In genomic region chr1:48493970-48494769, GRCh38 we compare ENCODE assay signal across 1 cellular context.
TF ChIP-seq lines count a peak whose summit lies in the region.

No MANE protein-coding gene starts in this region.

TF ChIP-seq in GM23338, 12 proteins besides CTCF, POLR2A, EP300 and RAD21 (continued from another document):
- TF ChIP-seq, protein P1, sequence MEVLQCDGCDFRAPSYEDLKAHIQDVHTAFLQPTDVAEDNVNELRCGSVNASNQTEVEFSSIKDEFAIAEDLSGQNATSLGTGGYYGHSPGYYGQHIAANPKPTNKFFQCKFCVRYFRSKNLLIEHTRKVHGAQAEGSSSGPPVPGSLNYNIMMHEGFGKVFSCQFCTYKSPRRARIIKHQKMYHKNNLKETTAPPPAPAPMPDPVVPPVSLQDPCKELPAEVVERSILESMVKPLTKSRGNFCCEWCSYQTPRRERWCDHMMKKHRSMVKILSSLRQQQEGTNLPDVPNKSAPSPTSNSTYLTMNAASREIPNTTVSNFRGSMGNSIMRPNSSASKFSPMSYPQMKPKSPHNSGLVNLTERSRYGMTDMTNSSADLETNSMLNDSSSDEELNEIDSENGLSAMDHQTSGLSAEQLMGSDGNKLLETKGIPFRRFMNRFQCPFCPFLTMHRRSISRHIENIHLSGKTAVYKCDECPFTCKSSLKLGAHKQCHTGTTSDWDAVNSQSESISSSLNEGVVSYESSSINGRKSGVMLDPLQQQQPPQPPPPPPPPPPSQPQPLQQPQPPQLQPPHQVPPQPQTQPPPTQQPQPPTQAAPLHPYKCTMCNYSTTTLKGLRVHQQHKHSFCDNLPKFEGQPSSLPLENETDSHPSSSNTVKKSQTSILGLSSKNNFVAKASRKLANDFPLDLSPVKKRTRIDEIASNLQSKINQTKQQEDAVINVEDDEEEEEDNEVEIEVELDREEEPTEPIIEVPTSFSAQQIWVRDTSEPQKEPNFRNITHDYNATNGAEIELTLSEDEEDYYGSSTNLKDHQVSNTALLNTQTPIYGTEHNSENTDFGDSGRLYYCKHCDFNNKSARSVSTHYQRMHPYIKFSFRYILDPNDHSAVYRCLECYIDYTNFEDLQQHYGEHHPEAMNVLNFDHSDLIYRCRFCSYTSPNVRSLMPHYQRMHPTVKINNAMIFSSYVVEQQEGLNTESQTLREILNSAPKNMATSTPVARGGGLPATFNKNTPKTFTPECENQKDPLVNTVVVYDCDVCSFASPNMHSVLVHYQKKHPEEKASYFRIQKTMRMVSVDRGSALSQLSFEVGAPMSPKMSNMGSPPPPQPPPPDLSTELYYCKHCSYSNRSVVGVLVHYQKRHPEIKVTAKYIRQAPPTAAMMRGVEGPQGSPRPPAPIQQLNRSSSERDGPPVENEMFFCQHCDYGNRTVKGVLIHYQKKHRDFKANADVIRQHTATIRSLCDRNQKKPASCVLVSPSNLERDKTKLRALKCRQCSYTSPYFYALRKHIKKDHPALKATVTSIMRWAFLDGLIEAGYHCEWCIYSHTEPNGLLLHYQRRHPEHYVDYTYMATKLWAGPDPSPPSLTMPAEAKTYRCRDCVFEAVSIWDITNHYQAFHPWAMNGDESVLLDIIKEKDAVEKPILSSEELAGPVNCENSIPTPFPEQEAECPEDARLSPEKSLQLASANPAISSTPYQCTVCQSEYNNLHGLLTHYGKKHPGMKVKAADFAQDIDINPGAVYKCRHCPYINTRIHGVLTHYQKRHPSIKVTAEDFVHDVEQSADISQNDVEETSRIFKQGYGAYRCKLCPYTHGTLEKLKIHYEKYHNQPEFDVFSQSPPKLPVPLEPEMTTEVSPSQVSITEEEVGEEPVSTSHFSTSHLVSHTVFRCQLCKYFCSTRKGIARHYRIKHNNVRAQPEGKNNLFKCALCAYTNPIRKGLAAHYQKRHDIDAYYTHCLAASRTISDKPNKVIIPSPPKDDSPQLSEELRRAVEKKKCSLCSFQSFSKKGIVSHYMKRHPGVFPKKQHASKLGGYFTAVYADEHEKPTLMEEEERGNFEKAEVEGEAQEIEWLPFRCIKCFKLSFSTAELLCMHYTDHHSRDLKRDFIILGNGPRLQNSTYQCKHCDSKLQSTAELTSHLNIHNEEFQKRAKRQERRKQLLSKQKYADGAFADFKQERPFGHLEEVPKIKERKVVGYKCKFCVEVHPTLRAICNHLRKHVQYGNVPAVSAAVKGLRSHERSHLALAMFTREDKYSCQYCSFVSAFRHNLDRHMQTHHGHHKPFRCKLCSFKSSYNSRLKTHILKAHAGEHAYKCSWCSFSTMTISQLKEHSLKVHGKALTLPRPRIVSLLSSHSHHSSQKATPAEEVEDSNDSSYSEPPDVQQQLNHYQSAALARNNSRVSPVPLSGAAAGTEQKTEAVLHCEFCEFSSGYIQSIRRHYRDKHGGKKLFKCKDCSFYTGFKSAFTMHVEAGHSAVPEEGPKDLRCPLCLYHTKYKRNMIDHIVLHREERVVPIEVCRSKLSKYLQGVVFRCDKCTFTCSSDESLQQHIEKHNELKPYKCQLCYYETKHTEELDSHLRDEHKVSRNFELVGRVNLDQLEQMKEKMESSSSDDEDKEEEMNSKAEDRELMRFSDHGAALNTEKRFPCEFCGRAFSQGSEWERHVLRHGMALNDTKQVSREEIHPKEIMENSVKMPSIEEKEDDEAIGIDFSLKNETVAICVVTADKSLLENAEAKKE (CRISPR knock-in tag; IDR thresholded peaks at IDR 0.05), result no peak
- no peak for TF ChIP-seq JUNB (IDR thresholded peaks at IDR 0.05; ENCODE audit: unreplicated experiment)
- TF ChIP-seq, protein P2, sequence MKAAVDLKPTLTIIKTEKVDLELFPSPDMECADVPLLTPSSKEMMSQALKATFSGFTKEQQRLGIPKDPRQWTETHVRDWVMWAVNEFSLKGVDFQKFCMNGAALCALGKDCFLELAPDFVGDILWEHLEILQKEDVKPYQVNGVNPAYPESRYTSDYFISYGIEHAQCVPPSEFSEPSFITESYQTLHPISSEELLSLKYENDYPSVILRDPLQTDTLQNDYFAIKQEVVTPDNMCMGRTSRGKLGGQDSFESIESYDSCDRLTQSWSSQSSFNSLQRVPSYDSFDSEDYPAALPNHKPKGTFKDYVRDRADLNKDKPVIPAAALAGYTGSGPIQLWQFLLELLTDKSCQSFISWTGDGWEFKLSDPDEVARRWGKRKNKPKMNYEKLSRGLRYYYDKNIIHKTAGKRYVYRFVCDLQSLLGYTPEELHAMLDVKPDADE (IDR thresholded peaks at IDR 0.05), result no peak
- TF ChIP-seq EZH2phosphoT487 (IDR thresholded peaks at IDR 0.05; ENCODE audit: unreplicated experiment), result no peak
- TF ChIP-seq EZH2 (IDR thresholded peaks at IDR 0.05; ENCODE audit: low read depth, unreplicated experiment), result no peak
- no peak for TF ChIP-seq STAT1 (IDR thresholded peaks at IDR 0.05; ENCODE audit: unreplicated experiment)
TF ChIP-seq in GM23338: peak in this region for 0.
